Comparison of ENCODE assay signal across 12 cellular contexts in the genomic region with DNA sequence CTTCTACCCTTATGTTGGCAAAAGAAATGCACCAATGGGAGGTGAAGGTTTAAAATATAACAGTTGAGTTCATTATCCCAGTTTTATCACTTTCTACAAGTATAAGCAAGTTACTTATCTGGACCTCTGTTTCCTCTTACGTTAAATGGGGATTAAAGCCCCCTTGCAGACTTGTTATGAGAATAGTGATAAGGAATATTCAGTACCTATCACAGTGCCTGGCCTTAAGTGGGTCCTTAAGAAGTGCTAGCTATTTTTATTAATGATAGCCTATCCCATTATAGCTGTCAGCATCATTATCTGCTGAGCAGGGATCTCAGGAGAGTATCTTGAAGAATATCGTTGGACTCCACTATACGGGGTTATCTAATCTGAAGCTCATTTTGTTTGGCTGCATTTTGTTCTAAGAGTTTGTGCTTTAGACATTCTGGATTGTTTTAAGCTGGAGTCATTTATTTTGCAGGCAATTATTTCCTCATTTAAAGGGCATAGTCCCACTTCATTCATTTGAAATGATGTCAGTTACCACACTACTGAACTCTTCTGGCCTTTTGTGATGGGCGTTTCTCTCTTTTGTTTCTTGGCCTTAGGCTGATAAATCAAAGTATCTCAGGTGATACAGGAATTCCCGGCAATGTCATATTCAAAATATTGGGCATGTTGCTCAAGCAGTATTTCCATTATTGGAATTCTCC. TPM values are rescaled to one million over a fixed set of nuclear protein-coding genes. Genes with fewer than 3 reads are reported as not detected.
DNase-seq lines count a peak whose midpoint lies in the region; ATAC-seq and TF ChIP-seq lines count a peak whose summit lies in the region.
"Had no signal": no experiment of that assay in that cellular context is flagged by ENCODE, and none has a peak within 500 bp of the region (broad histone marks: within the 10 kb centered on the region; RNA-seq: fewer than 3 reads in every experiment).

No MANE protein-coding gene starts in this region.

- H3K27ac Mint-ChIP-seq in activated naive CD4-positive, alpha-beta T cell treated with anti-CD3 and anti-CD28 coated beads for 36 hours = peak overlapping the region; percentile 25
- H3K27ac Mint-ChIP-seq in activated naive CD4-positive, alpha-beta T cell treated with anti-CD3 and anti-CD28 coated beads, Interleukin-2, amount 10 ng/mL, durations not matched to agents 7 days and 5 days = no peak overlapping the region

- ATAC-seq in GM21619 (IDR thresholded peaks at IDR 0.05; ENCODE audit: unreplicated experiment) = no peak

- H3K4me3 ChIP-seq in breast epithelium (no peak overlapping the region), kidney epithelial cell (ENCODE audit: low read depth, low read length) (no peak overlapping the region), uterus (no peak overlapping the region), ascending aorta (no peak overlapping the region)
- H3K4me3 ChIP-seq: esophagus muscularis mucosa had no signal

- H3K9me3 ChIP-seq in breast epithelium (no peaks in the 10 kb centered on the region), uterus (no peaks in the 10 kb centered on the region), ascending aorta (no peaks in the 10 kb centered on the region)
- H3K9me3 ChIP-seq: esophagus muscularis mucosa had no signal

- no peak for DNase-seq in activated naive CD4-positive, alpha-beta T cell treated with anti-CD3 and anti-CD28 coated beads for 36 hours
- no peak for DNase-seq in activated naive CD4-positive, alpha-beta T cell treated with anti-CD3 and anti-CD28 coated beads, Interleukin-2, amount 10 ng/mL, durations not matched to agents 7 days and 5 days
- no peak for DNase-seq in breast epithelium (ENCODE audit: low spot score in 2 of 2)
- peak; percentile 58 for DNase-seq in kidney epithelial cell (ENCODE audit: low read depth)
- no peak for DNase-seq in uterus
- no peak for DNase-seq in ascending aorta (ENCODE audit: low spot score in 2 of 2)
- DNase-seq in NCI-H446 (lab: John Stamatoyannopoulos, UW) = no peak
- DNase-seq: activated CD8-positive, alpha-beta memory T cell treated with anti-CD3 and anti-CD28 coated beads, Interleukin-2, amount 50 U/mL, for 48 hours had no signal

- no peaks in the 10 kb centered on the region for H3K9me3 Mint-ChIP-seq in activated naive CD4-positive, alpha-beta T cell treated with anti-CD3 and anti-CD28 coated beads for 36 hours
- H3K9me3 Mint-ChIP-seq in activated naive CD4-positive, alpha-beta T cell treated with anti-CD3 and anti-CD28 coated beads, Interleukin-2, amount 10 ng/mL, durations not matched to agents 7 days and 5 days = no peaks in the 10 kb centered on the region

- no peaks in the 10 kb centered on the region for H3K27me3 Mint-ChIP-seq in activated naive CD4-positive, alpha-beta T cell treated with anti-CD3 and anti-CD28 coated beads for 36 hours (ENCODE audit: low read depth)
- no peaks in the 10 kb centered on the region for H3K27me3 Mint-ChIP-seq in activated naive CD4-positive, alpha-beta T cell treated with anti-CD3 and anti-CD28 coated beads, Interleukin-2, amount 10 ng/mL, durations not matched to agents 7 days and 5 days

- no peak for TF ChIP-seq POLR2A in breast epithelium (IDR thresholded peaks at IDR 0.05)
- no peak for TF ChIP-seq POLR2A in uterus (IDR thresholded peaks at IDR 0.05)

- peaks cover 14% of the 10 kb centered on the region for H3K36me3 Mint-ChIP-seq in activated naive CD4-positive, alpha-beta T cell treated with anti-CD3 and anti-CD28 coated beads for 36 hours (ENCODE audit: low read depth)
- peaks cover 49% of the 10 kb centered on the region for H3K36me3 Mint-ChIP-seq in activated naive CD4-positive, alpha-beta T cell treated with anti-CD3 and anti-CD28 coated beads, Interleukin-2, amount 10 ng/mL, durations not matched to agents 7 days and 5 days

- CTCF ChIA-PET in activated naive CD4-positive, alpha-beta T cell treated with anti-CD3 and anti-CD28 coated beads for 36 hours (lab: Charles Lee) = interaction anchor here (0.7 to 1.2 kb wide), 5 partner anchors 13 to 287 kb away, joined by 3 to 5 read pairs (median 4); a partner anchor contains a TSS
- CTCF ChIA-PET in activated naive CD4-positive, alpha-beta T cell treated with anti-CD3 and anti-CD28 coated beads, Interleukin-2, amount 10 ng/mL, durations not matched to agents 7 days and 5 days (lab: Charles Lee) = interaction anchor here (0.7 kb wide), 1 partner anchor 11 kb away, joined by 4 read pairs; no protein-coding TSS in a partner anchor

- peaks cover 77% of the 10 kb centered on the region for H3K4me1 Mint-ChIP-seq in activated naive CD4-positive, alpha-beta T cell treated with anti-CD3 and anti-CD28 coated beads for 36 hours (ENCODE audit: low read depth)
- peaks cover 45% of the 10 kb centered on the region for H3K4me1 Mint-ChIP-seq in activated naive CD4-positive, alpha-beta T cell treated with anti-CD3 and anti-CD28 coated beads, Interleukin-2, amount 10 ng/mL, durations not matched to agents 7 days and 5 days

- H3K27me3 ChIP-seq in breast epithelium (no peaks in the 10 kb centered on the region), kidney epithelial cell (ENCODE audit: control insufficient read depth, insufficient read depth, low read length) (no peaks in the 10 kb centered on the region), uterus (no peaks in the 10 kb centered on the region), ascending aorta (no peaks in the 10 kb centered on the region)
- H3K27me3 ChIP-seq: esophagus muscularis mucosa had no signal

- TF ChIP-seq CTCF in breast epithelium (IDR thresholded peaks at IDR 0.05) (no peak), kidney epithelial cell (IDR thresholded peaks at IDR 0.05; ENCODE audit: insufficient read depth, low read length, poor library complexity, severe bottlenecking) (no peak), uterus (IDR thresholded peaks at IDR 0.05) (no peak), ascending aorta (IDR thresholded peaks at IDR 0.05) (no peak)

- no peak overlapping the region for H3K4me3 Mint-ChIP-seq in activated naive CD4-positive, alpha-beta T cell treated with anti-CD3 and anti-CD28 coated beads for 36 hours
- H3K4me3 Mint-ChIP-seq in activated naive CD4-positive, alpha-beta T cell treated with anti-CD3 and anti-CD28 coated beads, Interleukin-2, amount 10 ng/mL, durations not matched to agents 7 days and 5 days = no peak overlapping the region

- intact Hi-C loops in activated naive CD4-positive, alpha-beta T cell treated with anti-CD3 and anti-CD28 coated beads for 36 hours (cut with micrococcal nuclease) = loop anchor here (1.0 to 10.0 kb wide), 2 partner anchors 8 to 157 kb away; no protein-coding TSS in a partner anchor
- intact Hi-C loops in breast epithelium (cut with DNase I; ENCODE audit: low total_unique reads) (no loop called here), uterus (cut with DNase I; ENCODE audit: low total_unique reads) (no loop called here), ascending aorta (cut with DNase I) (no loop called here)

- H3K27ac ChIP-seq in breast epithelium (peak overlapping the region; percentile 33 to 64), uterus (peak overlapping the region; percentile 15 to 78), ascending aorta (peak overlapping the region in 1 of 2 donors; percentile 60)
- H3K27ac ChIP-seq: C4-2B, parathyroid adenoma had no signal

- H3K4me1 ChIP-seq in breast epithelium (peaks cover 0 to 3% of the 10 kb centered on the region in 2 donors), uterus (no peaks in the 10 kb centered on the region), ascending aorta (peaks cover 12 to 15% of the 10 kb centered on the region in 2 donors)

- H3K36me3 ChIP-seq in breast epithelium = no peaks in the 10 kb centered on the region
- H3K36me3 ChIP-seq in kidney epithelial cell (ENCODE audit: control insufficient read depth, insufficient read depth, low read length) = no peaks in the 10 kb centered on the region
- no peaks in the 10 kb centered on the region for H3K36me3 ChIP-seq in uterus
- H3K36me3 ChIP-seq in ascending aorta = no peaks in the 10 kb centered on the region
- H3K36me3 ChIP-seq: esophagus muscularis mucosa had no signal

RNA-seq across cellular contexts. Expression of a gene that starts 28.9 kb away (rescaled TPM):
- 10 to 100 TPM; 91.5 to 93.1 TPM for total RNA-seq in activated naive CD4-positive, alpha-beta T cell treated with anti-CD3 and anti-CD28 coated beads for 36 hours
- total RNA-seq in breast epithelium (10 to 100 TPM; 31.3 to 46.2 (median 36.7) TPM), kidney epithelial cell (21.5 and 28.9 TPM in 2 replicates), uterus (100 to 1,000 TPM in 1 of 4 donors, 10 to 100 TPM in 3; 47.6 to 179 (median 67.1) TPM), ascending aorta (25.1 TPM)

RNA-seq across cellular contexts. Expression of a gene that starts 59.1 kb away (rescaled TPM):
- 1 to 10 TPM; 6.7 to 8.6 TPM for total RNA-seq in activated naive CD4-positive, alpha-beta T cell treated with anti-CD3 and anti-CD28 coated beads for 36 hours
- total RNA-seq in breast epithelium (10 to 100 TPM; 21.3 to 26.1 (median 25.6) TPM), kidney epithelial cell (10.2 and 12.1 TPM in 2 replicates), uterus (10 to 100 TPM; 20.0 to 35.9 (median 27.2) TPM), ascending aorta (17.0 TPM)
